In genomic region chr3:150681037-150681436, GRCh38 we compare ENCODE assay signal across 10 cellular contexts. TPM values are rescaled to one million over a fixed set of nuclear protein-coding genes. Genes with fewer than 3 reads are reported as not detected.
DNase-seq lines count a peak whose midpoint lies in the region; ATAC-seq and TF ChIP-seq lines count a peak whose summit lies in the region.
"Had no signal": no experiment of that assay in that cellular context is flagged by ENCODE, and none has a peak within 500 bp of the region (broad histone marks: within the 10 kb centered on the region; RNA-seq: fewer than 3 reads in every experiment).

No MANE protein-coding gene starts in this region.

- H3K36me3 ChIP-seq in ascending aorta = no peaks in the 10 kb centered on the region
- H3K36me3 ChIP-seq: WERI-Rb-1 had no signal

- H3K27ac ChIP-seq in ascending aorta = no peak overlapping the region
- H3K27ac ChIP-seq: WERI-Rb-1 had no signal

- TF ChIP-seq CTCF in GM13976 (IDR thresholded peaks at IDR 0.05; ENCODE audit: borderline replicate concordance, control extremely low read depth, extremely low read depth, insufficient read depth, missing control alignments) = no peak
- TF ChIP-seq CTCF in activated B cell treated with CpG ODN at 0.5 μM for 24 hours (IDR thresholded peaks at IDR 0.05) = no peak
- no peak for TF ChIP-seq CTCF in ascending aorta (IDR thresholded peaks at IDR 0.05)

- H3K9me3 Mint-ChIP-seq in activated B cell treated with CpG ODN at 0.5 μM for 24 hours = peaks cover 3% of the 10 kb centered on the region

- H3K4me1 ChIP-seq in ascending aorta = no peaks in the 10 kb centered on the region

- CTCF ChIA-PET in activated B cell treated with CpG ODN at 0.5 μM for 24 hours (lab: Charles Lee) = interaction anchor here (1.1 kb wide), 1 partner anchor 23 kb away, joined by 4 read pairs; the partner anchor contains the start of gene ERICH6
- CTCF ChIA-PET in HEK293T (lab: Yijun Ruan, JAX) = no interaction called here

- intact Hi-C loops in activated B cell treated with CpG ODN at 0.5 μM for 24 hours (cut with micrococcal nuclease) (loop anchor here (1.0 to 2.0 kb wide), 4 partner anchors 22 to 135 kb away; partner anchors contain the start of genes EIF2A, ERICH6, SELENOT and SERP1), ascending aorta (cut with DNase I) (no loop called here)

- H3K4me3 ChIP-seq in ascending aorta = no peak overlapping the region

- peak overlapping the region; percentile 66 for H3K27ac Mint-ChIP-seq in activated B cell treated with CpG ODN at 0.5 μM for 24 hours

- peaks cover 29% of the 10 kb centered on the region for H3K4me1 Mint-ChIP-seq in activated B cell treated with CpG ODN at 0.5 μM for 24 hours

- DNase-seq in GM13976 (ENCODE audit: low spot score) = peak; percentile 47
- DNase-seq in activated B cell treated with CpG ODN at 0.5 μM for 24 hours = no peak
- DNase-seq in ascending aorta (ENCODE audit: low spot score in 2 of 2) = no peak
- DNase-seq in HuH-7.5 (ENCODE audit: low spot score) = no peak
- DNase-seq in HEK293T (ENCODE audit: extremely low spot score) = no peak
- no peak for DNase-seq in DMS153 treated with DMSO at 0.1 percent for 48 hours (lab: John Stamatoyannopoulos, UW; ENCODE audit: unreplicated experiment)
- DNase-seq: NCI-H1092, WERI-Rb-1 had no signal

- no peaks in the 10 kb centered on the region for H3K36me3 Mint-ChIP-seq in activated B cell treated with CpG ODN at 0.5 μM for 24 hours (ENCODE audit: low read depth)

- H3K27me3 ChIP-seq in ascending aorta = no peaks in the 10 kb centered on the region

- peak overlapping the region; percentile 80 for H3K4me3 Mint-ChIP-seq in activated B cell treated with CpG ODN at 0.5 μM for 24 hours

- ATAC-seq in GM19455 (IDR thresholded peaks at IDR 0.05; ENCODE audit: unreplicated experiment) = peak; percentile 91
- peak; percentile 84 for ATAC-seq in HG03103 (IDR thresholded peaks at IDR 0.05; ENCODE audit: low read depth, unreplicated experiment)
- peak; percentile 95 for ATAC-seq in activated B cell treated with CpG ODN at 0.5 μM for 24 hours (ENCODE audit: low read depth)

- H3K9me3 ChIP-seq in ascending aorta = peaks cover 0 to 9% of the 10 kb centered on the region in 2 donors

- in situ Hi-C loops in GM13976 (cut with MboI; ENCODE audit: low sequenced_read_pairs, unreplicated experiment) = no loop called here

- no peaks in the 10 kb centered on the region for H3K27me3 Mint-ChIP-seq in activated B cell treated with CpG ODN at 0.5 μM for 24 hours

- POLR2A ChIA-PET in activated B cell treated with CpG ODN at 0.5 μM for 24 hours (lab: Charles Lee) (interaction anchor here (1.2 to 1.9 kb wide), 4 partner anchors 22 to 135 kb away, joined by 3 to 16 read pairs (median 6); partner anchors contain the start of genes EIF2A, ERICH6, SELENOT and SERP1), HEK293T (lab: Yijun Ruan, JAX) (no interaction called here)

TF ChIP-seq in HEK293T, 16 proteins besides CTCF, POLR2A, EP300 and RAD21:
- TF ChIP-seq ARNT (IDR thresholded peaks at IDR 0.05) = no peak
- TF ChIP-seq ELF4 (IDR thresholded peaks at IDR 0.05) = no peak

RNA-seq across cellular contexts. Expression of gene ERICH6, which starts 22.7 kb away (rescaled TPM):
- total RNA-seq in activated B cell treated with CpG ODN at 0.5 μM for 24 hours (not detected in 2 replicates), ascending aorta (not detected)
